In genomic region chr15:32870240-32871033, GRCh38 we compare ENCODE assay signal across 10 cellular contexts.
A peak's percentile ranks its signal among the peaks of the same experiment; 100 is the strongest.
DNase-seq lines count a peak whose midpoint lies in the region; ATAC-seq, FAIRE-seq and TF ChIP-seq lines count a peak whose summit lies in the region.
"Had no signal": no experiment of that assay in that cellular context is flagged by ENCODE, and none has a peak within 500 bp of the region (broad histone marks: within the 10 kb centered on the region; RNA-seq: fewer than 3 reads in every experiment).

No MANE protein-coding gene starts in this region.

- peak overlapping the region; percentile 29 for H3K4me2 ChIP-seq in K562 (ENCODE audit: insufficient read depth, low read length)

- no peaks in the 10 kb centered on the region for H3K4me1 Mint-ChIP-seq in immature natural killer cell

- peak; percentile 54 for FAIRE-seq in K562 (lab: Jason Lieb, UNC)
- FAIRE-seq: A204.1 had no signal

- H3K9me3 Mint-ChIP-seq in immature natural killer cell, result no peaks in the 10 kb centered on the region
- H3K9me3 Mint-ChIP-seq: stimulated activated naive CD8-positive, alpha-beta T cell treated with anti-CD3 and anti-CD28 coated beads, Interleukin-15, Interleukin-2, amounts not matched to agents 100 ng/mL and 50 ng/mL, for 24 hours had no signal

- no peaks in the 10 kb centered on the region for H3K79me2 ChIP-seq in K562 (ENCODE audit: control insufficient read depth, insufficient read depth, low read length)

- no peak overlapping the region for H3K9ac ChIP-seq in K562 (ENCODE audit: insufficient read depth in 1 of 2, low read depth in 2 of 2, low read length in 2 of 2)

- no peaks in the 10 kb centered on the region for H3K36me3 ChIP-seq in K562 (ENCODE audit: control insufficient read depth, insufficient read depth, low read length)
- peaks cover 0 to 10% (median 0%) of the 10 kb centered on the region in 4 donors for H3K36me3 ChIP-seq in stomach

- TF ChIP-seq RAD21 in K562 (CRISPR knock-in tag; conservative IDR thresholded peaks at IDR 0.05 in 1 of 2, IDR thresholded peaks at IDR 0.05 in 1 of 2), result no peak

- TF ChIP-seq POLR2A in K562 (conservative IDR thresholded peaks at IDR 0.05) (no peak), stomach (IDR thresholded peaks at IDR 0.05) (no peak)

- under 1% methylated on average over 14 of the region's 14 CpGs for WGBS in K562 (ENCODE audit: insufficient coverage, low coverage, missing lambda C conversion rate)
- 71 to 87% (median 85%) methylated on average over 14 of the region's 14 CpGs for WGBS in stomach, 5 donors

- no peak overlapping the region for H3K27ac Mint-ChIP-seq in immature natural killer cell
- H3K27ac Mint-ChIP-seq: stimulated activated naive CD8-positive, alpha-beta T cell treated with anti-CD3 and anti-CD28 coated beads, Interleukin-15, Interleukin-2, amounts not matched to agents 100 ng/mL and 50 ng/mL, for 24 hours had no signal

- peaks cover 0 to 12% (median 2%) of the 10 kb centered on the region in 3 donors for H3K27me3 Mint-ChIP-seq in immature natural killer cell (ENCODE audit: low read depth in 3 of 3)
- H3K27me3 Mint-ChIP-seq: stimulated activated naive CD8-positive, alpha-beta T cell treated with anti-CD3 and anti-CD28 coated beads, Interleukin-15, Interleukin-2, amounts not matched to agents 100 ng/mL and 50 ng/mL, for 24 hours had no signal

- TF ChIP-seq CTCF in K562 (IDR thresholded peaks at IDR 0.05 in 2 of 3, conservative IDR thresholded peaks at IDR 0.05 in 1 of 3; ENCODE audit: insufficient read depth in 2 of 3, low read depth in 1 of 3, low read length in 3 of 3) (no peak), stomach (IDR thresholded peaks at IDR 0.05) (no peak)

- in situ Hi-C loops in K562 (cut with MboI), result no loop called here

- H3K27ac ChIP-seq in K562 (ENCODE audit: extremely low read depth, low read depth, low read length) (no peak overlapping the region), stomach (peak overlapping the region in 4 of 5 donors; percentile 61 to 82 (median 77))

- H3K4me3 Mint-ChIP-seq in immature natural killer cell, result no peak overlapping the region
- H3K4me3 Mint-ChIP-seq: stimulated activated naive CD8-positive, alpha-beta T cell treated with anti-CD3 and anti-CD28 coated beads, Interleukin-15, Interleukin-2, amounts not matched to agents 100 ng/mL and 50 ng/mL, for 24 hours had no signal

- TF ChIP-seq EP300 in K562 (IDR thresholded peaks at IDR 0.05; ENCODE audit: low read length), result no peak
- peak; percentile 95 for TF ChIP-seq EP300 in stomach (IDR thresholded peaks at IDR 0.05)

- no peaks in the 10 kb centered on the region for H3K9me3 ChIP-seq in K562 (replicated peaks; ENCODE audit: control insufficient read depth, insufficient read depth, low read depth, low read length)
- H3K9me3 ChIP-seq in stomach, result no peaks in the 10 kb centered on the region

- peak; percentile 71; the same call in 2 of the 3 replicates for ATAC-seq in K562

- H3K9me1 ChIP-seq in K562 (ENCODE audit: control insufficient read depth, insufficient read depth, low read length), result no peaks in the 10 kb centered on the region

- H4K20me1 ChIP-seq in K562 (replicated peaks; ENCODE audit: control insufficient read depth, insufficient read depth, low read length), result no peaks in the 10 kb centered on the region

- intact Hi-C loops in K562 (cut with micrococcal nuclease), result no loop called here
- intact Hi-C loops in stomach (cut with DNase I; ENCODE audit: low total_unique reads), result loop anchor here (10.0 kb wide), 1 partner anchor 64 kb away; no protein-coding TSS in a partner anchor

- CTCF ChIA-PET in K562 (lab: Yijun Ruan, JAX; ENCODE audit: low intra/inter-chr PET ratio), result interaction anchor here (0.6 kb wide), 1 partner anchor 55 kb away, joined by 3 read pairs; no protein-coding TSS in a partner anchor

- H3K4me1 ChIP-seq in K562 (replicated peaks in 1 of 2; ENCODE audit: control insufficient read depth in 2 of 2, insufficient read depth in 2 of 2, low read length in 2 of 2) (peaks cover 0 to 14% of the 10 kb centered on the region in 2 experiments; a peak in 4 of 5 replicates), stomach (peaks cover 0 to 34% (median 15%) of the 10 kb centered on the region in 4 donors)

- no peak overlapping the region for H3K4me3 ChIP-seq in K562
- H3K4me3 ChIP-seq in stomach, result no peak overlapping the region

- BruUV-seq in K562 (replicated peaks; lab: Mats Ljungman, UMichigan), result no TSS peak

- peak; percentile 4 for DNase-seq in activated CD4-positive, alpha-beta T cell treated with anti-CD3 and anti-CD28 coated beads for 48 hours
- no peak for DNase-seq in activated CD4-positive, alpha-beta T cell treated with anti-CD3 and anti-CD28 coated beads, Interleukin-2, amount 50 U/mL, for 1 hour
- DNase-seq in HK-2 (ENCODE audit: unreplicated experiment), result peak; percentile 71
- DNase-seq in K562 (ENCODE audit: extremely low read depth in 1 of 4, low spot score in 3 of 4), result peak; percentile 10 to 74 (median 20)
- peak; percentile 30 for DNase-seq in stomach
- DNase-seq in NCI-H128 (lab: John Stamatoyannopoulos, UW; ENCODE audit: unreplicated experiment), result no peak
- DNase-seq in SHP77 (lab: John Stamatoyannopoulos, UW), result no peak
- DNase-seq in immature natural killer cell, result no peak

- POLR2A ChIA-PET in K562 (lab: Yijun Ruan, JAX), result interaction anchor here (0.6 to 1.4 kb wide), 3 partner anchors 12 to 63 kb away, joined by 3 to 4 read pairs (median 4); no protein-coding TSS in a partner anchor

- H2AFZ ChIP-seq in K562 (ENCODE audit: low read depth, low read length), result peak overlapping the region; percentile 70

- H3K36me3 Mint-ChIP-seq in immature natural killer cell, result no peaks in the 10 kb centered on the region

- no peaks in the 10 kb centered on the region for H3K27me3 ChIP-seq in K562 (ENCODE audit: control insufficient read depth in 2 of 2, insufficient read depth in 2 of 2, low read length in 2 of 2)
- H3K27me3 ChIP-seq in stomach, result no peaks in the 10 kb centered on the region

TF ChIP-seq in K562, 482 proteins besides CTCF, POLR2A, EP300 and RAD21 (continues in another document):
- no peak for TF ChIP-seq ZNF79 (CRISPR knock-in tag; IDR thresholded peaks at IDR 0.05; ENCODE audit: low read depth)
- TF ChIP-seq SMARCE1 (IDR thresholded peaks at IDR 0.05), result peak; percentile 43; the same call in 1 of the 2 replicates
- peak; percentile 60; the same call in 1 of the 2 replicates for TF ChIP-seq BACH1 (tag; IDR thresholded peaks at IDR 0.05)
- TF ChIP-seq RUNX1 (IDR thresholded peaks at IDR 0.05; ENCODE audit: low read depth), result no peak
- no peak for TF ChIP-seq TAL1 (IDR thresholded peaks at IDR 0.05)
- TF ChIP-seq PHB2 (IDR thresholded peaks at IDR 0.05; ENCODE audit: low read depth), result no peak
- peak; percentile 97 for TF ChIP-seq JUND (IDR thresholded peaks at IDR 0.05; ENCODE audit: borderline replicate concordance, low read depth, low read length)
- TF ChIP-seq JUND (tag; IDR thresholded peaks at IDR 0.05; ENCODE audit: borderline replicate concordance, low read depth, low read length), result peak; percentile 100
- TF ChIP-seq ZNF280B (CRISPR knock-in tag; IDR thresholded peaks at IDR 0.05), result no peak
- TF ChIP-seq ELK3 (CRISPR knock-in tag; IDR thresholded peaks at IDR 0.05), result no peak
- no peak for TF ChIP-seq ILF3 (IDR thresholded peaks at IDR 0.05; ENCODE audit: borderline replicate concordance)
- TF ChIP-seq MBD1 (CRISPR knock-in tag; IDR thresholded peaks at IDR 0.05), result no peak
- TF ChIP-seq, protein P1, sequence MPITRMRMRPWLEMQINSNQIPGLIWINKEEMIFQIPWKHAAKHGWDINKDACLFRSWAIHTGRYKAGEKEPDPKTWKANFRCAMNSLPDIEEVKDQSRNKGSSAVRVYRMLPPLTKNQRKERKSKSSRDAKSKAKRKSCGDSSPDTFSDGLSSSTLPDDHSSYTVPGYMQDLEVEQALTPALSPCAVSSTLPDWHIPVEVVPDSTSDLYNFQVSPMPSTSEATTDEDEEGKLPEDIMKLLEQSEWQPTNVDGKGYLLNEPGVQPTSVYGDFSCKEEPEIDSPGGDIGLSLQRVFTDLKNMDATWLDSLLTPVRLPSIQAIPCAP (CRISPR knock-in tag; IDR thresholded peaks at IDR 0.05; ENCODE audit: borderline replicate concordance), result no peak
- TF ChIP-seq GABPB2 (CRISPR knock-in tag; conservative IDR thresholded peaks at IDR 0.05), result no peak
- no peak for TF ChIP-seq RBM22 (IDR thresholded peaks at IDR 0.05; ENCODE audit: low read depth, low read length, poor library complexity, severe bottlenecking)
- TF ChIP-seq PYGO2 (tag; IDR thresholded peaks at IDR 0.05), result no peak

Comparison
In these comparisons a context has a peak if more than half of its experiments do, and no peak if none do; other contexts are left out.
1. DNase-seq: peak in activated CD4-positive, alpha-beta T cell treated with anti-CD3 and anti-CD28 coated beads for 48 hours (single experiment), HK-2 (single experiment), K562 (4 of 4) and stomach (single experiment); none in activated CD4-positive, alpha-beta T cell treated with anti-CD3 and anti-CD28 coated beads, Interleukin-2, amount 50 U/mL, for 1 hour (single experiment), NCI-H128 (single experiment), SHP77 (0 of 2) and immature natural killer cell (0 of 3).